In genomic region chr22:46352276-46352675, GRCh38 we compare ENCODE assay signal across 20 cellular contexts.
"Had no signal": no experiment of that assay in that cellular context is flagged by ENCODE, and none has a peak within 500 bp of the region (broad histone marks: within the 10 kb centered on the region; RNA-seq: fewer than 3 reads in every experiment).

No MANE protein-coding gene starts in this region.

- DNase-seq: activated CD4-positive, alpha-beta T cell treated with anti-CD3 and anti-CD28 coated beads, Interleukin-2, amount 50 U/mL, for 1 hour; activated CD4-positive, CD25-positive, alpha-beta regulatory T cell treated with anti-CD3 and anti-CD28 coated beads, Interleukin-2, amount 50 U/mL, for 72 hours; activated CD8-positive, alpha-beta memory T cell treated with anti-CD3 and anti-CD28 coated beads, Interleukin-2, amount 50 U/mL, for 4 hours; activated effector memory CD4-positive, alpha-beta T cell treated with anti-CD3 and anti-CD28 coated beads, Interleukin-2, amount 50 U/mL, for 16 hours; activated T-cell treated with anti-CD3 and anti-CD28 coated beads, Interleukin-2, amount 50 U/mL, for 72 hours; erythroblast; foreskin melanocyte; stimulated activated CD8-positive, alpha-beta memory T cell treated with anti-CD3 and anti-CD28 coated beads, Interleukin-4, amount 100 ng/mL, for 48 hours; SW 1271; T-helper 2 cell; uterus had no signal

- H3K4me1 ChIP-seq: parathyroid adenoma, tibial nerve, uterus had no signal

- H3K27me3 ChIP-seq: adrenal gland, dorsolateral prefrontal cortex, spleen, tibial nerve, uterus had no signal

- FAIRE-seq: colon had no signal

- H3K79me2 ChIP-seq: parathyroid adenoma had no signal

- H3K9ac ChIP-seq: parathyroid adenoma had no signal

- H3K36me3 ChIP-seq: uterus had no signal

- H3K4me3 ChIP-seq: adrenal gland, dorsolateral prefrontal cortex, lung, spleen, tibial nerve, uterus had no signal

- H2AFZ ChIP-seq: parathyroid adenoma had no signal

- ATAC-seq: activated T-cell treated with anti-CD3 and anti-CD28 coated beads, Interleukin-2, amount 50 U/mL, for 72 hours; natural killer cell treated with Interleukin-12 subunit alpha and Interleukin-12 subunit beta and Interleukin-15 and Interleukin-18, amount 100 ng/mL, for 72 hours had no signal

- H3K9me3 ChIP-seq: adrenal gland, spleen, tibial nerve, uterus had no signal

- H3K27ac ChIP-seq: parathyroid adenoma, spleen, tibial nerve, uterus, VCaP had no signal
